ENCODE assay signal across 8 cellular contexts in genomic region chr1:167663002-167663772, GRCh38. TPM values are rescaled to one million over a fixed set of nuclear protein-coding genes. Genes with fewer than 3 reads are reported as not detected.
DNase-seq lines count a peak whose midpoint lies in the region; TF ChIP-seq lines count a peak whose summit lies in the region.

No MANE protein-coding gene starts in this region.

- peak; percentile 78 for DNase-seq in ELR (ENCODE audit: low read depth)
- DNase-seq in HFFc6, result peak; percentile 48
- no peak for DNase-seq in activated CD4-positive, alpha-beta memory T cell treated with anti-CD3 and anti-CD28 coated beads, Interleukin-2, amount 10 ng/mL, durations not matched to agents 7 days and 5 days
- DNase-seq in hepatic stellate cell (ENCODE audit: low spot score), result peak; percentile 70
- no peak for DNase-seq in NCI-H146 (lab: John Stamatoyannopoulos, UW)
- DNase-seq in NCI-H526 (lab: John Stamatoyannopoulos, UW), result no peak
- DNase-seq in NCI-H2196 treated with DMSO at 0.1 percent for 48 hours (lab: John Stamatoyannopoulos, UW; ENCODE audit: unreplicated experiment), result no peak

- no peaks in the 10 kb centered on the region for H3K36me3 ChIP-seq in urinary bladder (ENCODE audit: insufficient read depth)

- H3K4me3 ChIP-seq in urinary bladder (ENCODE audit: low read depth, low read length), result no peak overlapping the region

- whole genome bisulfite sequencing in urinary bladder, result 47% methylated on average over 8 of the region's 8 CpGs

- H3K27ac ChIP-seq in urinary bladder (ENCODE audit: low read depth), result peak overlapping the region; percentile 28

- TF ChIP-seq CTCF in HFFc6 (IDR thresholded peaks at IDR 0.05), result no peak

- POLR2A ChIA-PET in activated CD4-positive, alpha-beta memory T cell treated with anti-CD3 and anti-CD28 coated beads, Interleukin-2, amount 10 ng/mL, durations not matched to agents 7 days and 5 days (lab: Charles Lee), result interaction anchor here (1.0 to 1.3 kb wide), 2 partner anchors 14 to 32 kb away, joined by 3 read pairs; no protein-coding TSS in a partner anchor

- H3K27ac Mint-ChIP-seq in HFFc6, result peak overlapping the region; percentile 54; the same call in 1 of the 2 replicates
- H3K27ac Mint-ChIP-seq in activated CD4-positive, alpha-beta memory T cell treated with anti-CD3 and anti-CD28 coated beads, Interleukin-2, amount 10 ng/mL, durations not matched to agents 7 days and 5 days, result peak overlapping the region; percentile 31

- CTCF ChIA-PET in activated CD4-positive, alpha-beta memory T cell treated with anti-CD3 and anti-CD28 coated beads, Interleukin-2, amount 10 ng/mL, durations not matched to agents 7 days and 5 days (lab: Charles Lee), result no interaction called here

- peak overlapping the region; percentile 36 for H3K4me3 Mint-ChIP-seq in HFFc6
- no peak overlapping the region for H3K4me3 Mint-ChIP-seq in activated CD4-positive, alpha-beta memory T cell treated with anti-CD3 and anti-CD28 coated beads, Interleukin-2, amount 10 ng/mL, durations not matched to agents 7 days and 5 days

- peaks cover 69% of the 10 kb centered on the region for H3K4me1 Mint-ChIP-seq in HFFc6 (ENCODE audit: low read depth)
- H3K4me1 Mint-ChIP-seq in activated CD4-positive, alpha-beta memory T cell treated with anti-CD3 and anti-CD28 coated beads, Interleukin-2, amount 10 ng/mL, durations not matched to agents 7 days and 5 days, result peaks cover 44% of the 10 kb centered on the region

- H3K27me3 Mint-ChIP-seq in HFFc6 (ENCODE audit: insufficient read depth), result no peaks in the 10 kb centered on the region
- no peaks in the 10 kb centered on the region for H3K27me3 Mint-ChIP-seq in activated CD4-positive, alpha-beta memory T cell treated with anti-CD3 and anti-CD28 coated beads, Interleukin-2, amount 10 ng/mL, durations not matched to agents 7 days and 5 days

- H3K9me3 Mint-ChIP-seq in HFFc6, result no peaks in the 10 kb centered on the region
- H3K9me3 Mint-ChIP-seq in activated CD4-positive, alpha-beta memory T cell treated with anti-CD3 and anti-CD28 coated beads, Interleukin-2, amount 10 ng/mL, durations not matched to agents 7 days and 5 days, result no peaks in the 10 kb centered on the region

- H3K36me3 Mint-ChIP-seq in HFFc6 (ENCODE audit: low read depth), result no peaks in the 10 kb centered on the region
- H3K36me3 Mint-ChIP-seq in activated CD4-positive, alpha-beta memory T cell treated with anti-CD3 and anti-CD28 coated beads, Interleukin-2, amount 10 ng/mL, durations not matched to agents 7 days and 5 days (ENCODE audit: low read depth), result peaks cover 81% of the 10 kb centered on the region

- H3K4me1 ChIP-seq in urinary bladder (ENCODE audit: insufficient read depth), result peaks cover 2% of the 10 kb centered on the region

RNA-seq across cellular contexts. Expression of gene RCSD1, which starts 33.2 kb away (rescaled TPM):
- total RNA-seq in HFFc6 (2021; fragmentation: NEBNext Ultra II Directional; extraction: Animal tissue kit (Norgen Biotek cat#: 25700)), result not detected
- 100 to 1,000 TPM; 155 to 158 TPM for total RNA-seq in activated CD4-positive, alpha-beta memory T cell treated with anti-CD3 and anti-CD28 coated beads, Interleukin-2, amount 10 ng/mL, durations not matched to agents 7 days and 5 days
- 16.0 TPM for total RNA-seq in urinary bladder
- polyA plus RNA-seq in urinary bladder, result 19.9 TPM

RNA-seq across cellular contexts. Expression of gene MPZL1, which starts 58.6 kb away (rescaled TPM):
- total RNA-seq in HFFc6 (2021; fragmentation: NEBNext Ultra II Directional; extraction: Animal tissue kit (Norgen Biotek cat#: 25700)), result 100 to 1,000 TPM; 147 to 188 (median 183) TPM
- total RNA-seq in activated CD4-positive, alpha-beta memory T cell treated with anti-CD3 and anti-CD28 coated beads, Interleukin-2, amount 10 ng/mL, durations not matched to agents 7 days and 5 days, result 10 to 100 TPM; 17.4 to 19.0 TPM
- 154 TPM for total RNA-seq in urinary bladder
- 79.4 TPM for polyA plus RNA-seq in urinary bladder

Comparison
In these comparisons a context has a peak if more than half of its experiments do, and no peak if none do; other contexts are left out.
1. DNase-seq: peak in ELR (single experiment), HFFc6 (single experiment) and hepatic stellate cell (single experiment); none in activated CD4-positive, alpha-beta memory T cell treated with anti-CD3 and anti-CD28 coated beads, Interleukin-2, amount 10 ng/mL, durations not matched to agents 7 days and 5 days (single experiment), NCI-H146 (single experiment), NCI-H526 (0 of 2) and NCI-H2196 treated with DMSO at 0.1 percent for 48 hours (single experiment).
2. RNA of gene RCSD1, which starts 33.2 kb away (total RNA-seq): 155 to 158 TPM in activated CD4-positive, alpha-beta memory T cell treated with anti-CD3 and anti-CD28 coated beads, Interleukin-2, amount 10 ng/mL, durations not matched to agents 7 days and 5 days and 16.0 TPM in urinary bladder (single experiment); not detected in HFFc6; every median in the first group is over 10 times any median in the second.